30 cellular contexts compared by ENCODE assay signal in the genomic region with DNA sequence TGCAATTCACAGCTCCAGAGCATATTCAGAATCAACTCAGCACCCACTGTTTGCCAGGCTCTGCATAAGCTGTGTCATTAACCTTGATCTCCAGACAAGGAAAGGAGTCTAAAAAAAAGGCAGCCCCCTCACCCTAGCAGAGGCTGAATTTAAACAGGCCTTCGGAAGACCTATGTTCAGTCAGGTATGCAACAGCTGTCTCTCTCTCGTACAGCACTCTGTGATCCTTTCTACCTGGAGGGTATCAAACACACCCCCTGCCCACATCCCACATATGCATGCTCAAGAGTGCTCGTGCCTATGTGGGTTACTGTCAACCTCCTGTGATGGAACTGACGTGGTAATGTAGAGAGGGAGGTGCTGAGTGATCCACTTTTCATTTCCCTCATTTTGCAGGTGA. TPM values are rescaled to one million over a fixed set of nuclear protein-coding genes. Genes with fewer than 3 reads are reported as not detected.
DNase-seq lines count a peak whose midpoint lies in the region; ATAC-seq and FAIRE-seq lines count a peak whose summit lies in the region.
"Had no signal": no experiment of that assay in that cellular context is flagged by ENCODE, and none has a peak within 500 bp of the region (broad histone marks: within the 10 kb centered on the region; RNA-seq: fewer than 3 reads in every experiment).

No MANE protein-coding gene starts in this region.

- H3K9me3 Mint-ChIP-seq in activated CD8-positive, alpha-beta memory T cell treated with anti-CD3 and anti-CD28 coated beads, Interleukin-2, amount 10 ng/mL, durations not matched to agents 7 days and 5 days (ENCODE audit: low read depth) = no peaks in the 10 kb centered on the region
- H3K9me3 Mint-ChIP-seq in activated naive CD8-positive, alpha-beta T cell (ENCODE audit: low read depth) = no peaks in the 10 kb centered on the region
- H3K9me3 Mint-ChIP-seq: CD8-positive, alpha-beta memory T cell; effector memory CD8-positive, alpha-beta T cell; memory B cell; neural progenitor cell had no signal

- H3K27me3 Mint-ChIP-seq in activated CD8-positive, alpha-beta memory T cell treated with anti-CD3 and anti-CD28 coated beads, Interleukin-2, amount 10 ng/mL, durations not matched to agents 7 days and 5 days = no peaks in the 10 kb centered on the region
- H3K27me3 Mint-ChIP-seq in activated naive CD8-positive, alpha-beta T cell = no peaks in the 10 kb centered on the region
- H3K27me3 Mint-ChIP-seq: CD8-positive, alpha-beta memory T cell; effector memory CD8-positive, alpha-beta T cell; memory B cell had no signal

- CTCF ChIA-PET in activated CD8-positive, alpha-beta memory T cell treated with anti-CD3 and anti-CD28 coated beads, Interleukin-2, amount 10 ng/mL, durations not matched to agents 7 days and 5 days (lab: Charles Lee) = no interaction called here

- no peak for DNase-seq in activated CD8-positive, alpha-beta memory T cell treated with anti-CD3 and anti-CD28 coated beads, Interleukin-2, amount 10 ng/mL, durations not matched to agents 7 days and 5 days
- no peak for DNase-seq in activated CD8-positive, alpha-beta memory T cell treated with anti-CD3 and anti-CD28 coated beads for 24 hours
- DNase-seq in HTR-8/SVneo (ENCODE audit: insufficient read length, low spot score) = no peak
- DNase-seq in putamen (ENCODE audit: low spot score) = peak; percentile 68
- no peak for DNase-seq in OCI-M2 (lab: John Stamatoyannopoulos, UW; ENCODE audit: unreplicated experiment)
- no peak for DNase-seq in NK-92 treated with Interleukin-12 subunit alpha and Interleukin-12 subunit beta, amount 100 ng/mL, for 24 hours (lab: John Stamatoyannopoulos, UW)
- DNase-seq: activated CD4-positive, alpha-beta T cell treated with anti-CD3 and anti-CD28 coated beads for 1 hour; AML-193; CD8-positive, alpha-beta memory T cell; cortex of kidney; effector memory CD8-positive, alpha-beta T cell; foreskin fibroblast; KG1; left colon; NCI-H1417; NCI-H345; NCI-H748 treated with DMSO at 0.1 percent for 48 hours; RPMI8226; sigmoid colon; stimulated activated CD4-positive, alpha-beta T cell treated with anti-CD3 and anti-CD28 coated beads, Interleukin-15, amount 100 ng/mL, for 24 hours; stimulated activated naive CD4-positive, alpha-beta T cell treated with Interleukin-2 at 50 U/mL for 16 hours; tibial artery had no signal

- peak overlapping the region; percentile 50 for H3K27ac Mint-ChIP-seq in activated CD8-positive, alpha-beta memory T cell treated with anti-CD3 and anti-CD28 coated beads, Interleukin-2, amount 10 ng/mL, durations not matched to agents 7 days and 5 days
- H3K27ac Mint-ChIP-seq in activated naive CD8-positive, alpha-beta T cell = peak overlapping the region; percentile 64
- H3K27ac Mint-ChIP-seq: memory B cell, neural progenitor cell had no signal

- no peak overlapping the region for H3K4me3 Mint-ChIP-seq in activated CD8-positive, alpha-beta memory T cell treated with anti-CD3 and anti-CD28 coated beads, Interleukin-2, amount 10 ng/mL, durations not matched to agents 7 days and 5 days
- H3K4me3 Mint-ChIP-seq in activated naive CD8-positive, alpha-beta T cell = peak overlapping the region; percentile 40
- H3K4me3 Mint-ChIP-seq: effector memory CD8-positive, alpha-beta T cell; memory B cell; neural progenitor cell had no signal

- peak; percentile 49 for FAIRE-seq in HTR-8/SVneo (lab: Jason Lieb, UNC)
- FAIRE-seq: A549, astrocyte had no signal

- peaks cover 34% of the 10 kb centered on the region for H3K4me1 Mint-ChIP-seq in activated CD8-positive, alpha-beta memory T cell treated with anti-CD3 and anti-CD28 coated beads, Interleukin-2, amount 10 ng/mL, durations not matched to agents 7 days and 5 days
- peaks cover 56% of the 10 kb centered on the region for H3K4me1 Mint-ChIP-seq in activated naive CD8-positive, alpha-beta T cell (ENCODE audit: low read depth)

- peaks cover 55% of the 10 kb centered on the region for H3K36me3 Mint-ChIP-seq in activated CD8-positive, alpha-beta memory T cell treated with anti-CD3 and anti-CD28 coated beads, Interleukin-2, amount 10 ng/mL, durations not matched to agents 7 days and 5 days
- peaks cover 23% of the 10 kb centered on the region for H3K36me3 Mint-ChIP-seq in activated naive CD8-positive, alpha-beta T cell

- no peak for ATAC-seq in activated CD8-positive, alpha-beta memory T cell treated with anti-CD3 and anti-CD28 coated beads, Interleukin-2, amount 10 ng/mL, durations not matched to agents 7 days and 5 days
- ATAC-seq in HG03175 (IDR thresholded peaks at IDR 0.05; ENCODE audit: unreplicated experiment) = no peak
- ATAC-seq: A549; effector memory CD8-positive, alpha-beta T cell; esophagus mucosa; HCT116 had no signal

RNA-seq across cellular contexts. Expression of gene PLAGL2, which starts 8.5 kb away (rescaled TPM):
- total RNA-seq in activated CD8-positive, alpha-beta memory T cell treated with anti-CD3 and anti-CD28 coated beads, Interleukin-2, amount 10 ng/mL, durations not matched to agents 7 days and 5 days = 10 to 100 TPM; 26.3 to 41.4 TPM

RNA-seq across cellular contexts. Expression of gene POFUT1, which starts 8.7 kb away (rescaled TPM):
- total RNA-seq in activated CD8-positive, alpha-beta memory T cell treated with anti-CD3 and anti-CD28 coated beads, Interleukin-2, amount 10 ng/mL, durations not matched to agents 7 days and 5 days = 10 to 100 TPM; 31.1 to 34.0 TPM
